9 cellular contexts compared by ENCODE assay signal in genomic region chr20:46994341-46994740, GRCh38.
DNase-seq lines count a peak whose midpoint lies in the region; ATAC-seq lines count a peak whose summit lies in the region.
"Had no signal": no experiment of that assay in that cellular context is flagged by ENCODE, and none has a peak within 500 bp of the region (broad histone marks: within the 10 kb centered on the region; RNA-seq: fewer than 3 reads in every experiment).

No MANE protein-coding gene starts in this region.

- CTCF ChIA-PET in activated CD4-positive, alpha-beta T cell treated with anti-CD3 and anti-CD28 coated beads, Interleukin-2, amount 10 ng/mL, durations not matched to agents 7 days and 5 days (lab: Charles Lee): interaction anchor here (0.5 to 0.6 kb wide), 2 partner anchors 735 to 1237 kb away, joined by 3 to 6 read pairs; no protein-coding TSS in a partner anchor

- H3K9me3 Mint-ChIP-seq in activated CD4-positive, alpha-beta T cell treated with anti-CD3 and anti-CD28 coated beads, Interleukin-2, amount 10 ng/mL, durations not matched to agents 7 days and 5 days: peaks cover 8% of the 10 kb centered on the region
- H3K9me3 Mint-ChIP-seq: dendritic cell treated with granulocyte-macrophage colony-stimulating factor and Interleukin-4, amounts not matched to agents 40 ng/mL and 50 ng/mL, for 4 days had no signal

- H3K27me3 Mint-ChIP-seq in activated CD4-positive, alpha-beta T cell treated with anti-CD3 and anti-CD28 coated beads, Interleukin-2, amount 10 ng/mL, durations not matched to agents 7 days and 5 days: peaks cover 22% of the 10 kb centered on the region

- peaks cover 3% of the 10 kb centered on the region for H3K36me3 Mint-ChIP-seq in activated CD4-positive, alpha-beta T cell treated with anti-CD3 and anti-CD28 coated beads, Interleukin-2, amount 10 ng/mL, durations not matched to agents 7 days and 5 days (ENCODE audit: low read depth)

- peak; percentile 84 for DNase-seq in activated CD4-positive, alpha-beta T cell treated with anti-CD3 and anti-CD28 coated beads, Interleukin-2, amount 10 ng/mL, durations not matched to agents 7 days and 5 days
- DNase-seq in stimulated activated CD4-positive, alpha-beta T cell treated with anti-CD3 and anti-CD28 coated beads, Interleukin-12 subunit alpha, Interleukin-12 subunit beta, amount 100 ng/mL, for 48 hours (ENCODE audit: low read depth in 2 of 3, low spot score in 1 of 3): peak; percentile 49 to 63 (median 56)
- DNase-seq in NCI-H1105 (lab: John Stamatoyannopoulos, UW) (no peak), Kasumi-1 (lab: John Stamatoyannopoulos, UW) (no peak), head of caudate nucleus (no peak), DMS79 treated with DMSO at 0.1 percent for 48 hours (lab: John Stamatoyannopoulos, UW) (no peak)

- peak overlapping the region; percentile 94 for H3K27ac Mint-ChIP-seq in activated CD4-positive, alpha-beta T cell treated with anti-CD3 and anti-CD28 coated beads, Interleukin-2, amount 10 ng/mL, durations not matched to agents 7 days and 5 days
- H3K27ac Mint-ChIP-seq: dendritic cell treated with granulocyte-macrophage colony-stimulating factor and Interleukin-4, amounts not matched to agents 40 ng/mL and 50 ng/mL, for 4 days had no signal

- peak overlapping the region; percentile 73 for H3K4me3 Mint-ChIP-seq in activated CD4-positive, alpha-beta T cell treated with anti-CD3 and anti-CD28 coated beads, Interleukin-2, amount 10 ng/mL, durations not matched to agents 7 days and 5 days
- H3K4me3 Mint-ChIP-seq: dendritic cell treated with granulocyte-macrophage colony-stimulating factor and Interleukin-4, amounts not matched to agents 40 ng/mL and 50 ng/mL, for 4 days had no signal

- POLR2A ChIA-PET in activated CD4-positive, alpha-beta T cell treated with anti-CD3 and anti-CD28 coated beads, Interleukin-2, amount 10 ng/mL, durations not matched to agents 7 days and 5 days (lab: Charles Lee): no interaction called here

- ATAC-seq in GM18519 (IDR thresholded peaks at IDR 0.05; ENCODE audit: low FRiP score, unreplicated experiment) (peak; percentile 76), HG02678 (IDR thresholded peaks at IDR 0.05; ENCODE audit: unreplicated experiment) (peak; percentile 95)

- peaks cover 70% of the 10 kb centered on the region for H3K4me1 Mint-ChIP-seq in activated CD4-positive, alpha-beta T cell treated with anti-CD3 and anti-CD28 coated beads, Interleukin-2, amount 10 ng/mL, durations not matched to agents 7 days and 5 days

- intact Hi-C loops in head of caudate nucleus (cut with DNase I): no loop called here

Comparison
In these comparisons a context has a peak if more than half of its experiments do, and no peak if none do; other contexts are left out.
1. DNase-seq: peak in activated CD4-positive, alpha-beta T cell treated with anti-CD3 and anti-CD28 coated beads, Interleukin-2, amount 10 ng/mL, durations not matched to agents 7 days and 5 days (single experiment) and stimulated activated CD4-positive, alpha-beta T cell treated with anti-CD3 and anti-CD28 coated beads, Interleukin-12 subunit alpha, Interleukin-12 subunit beta, amount 100 ng/mL, for 48 hours (3 of 3); none in NCI-H1105 (single experiment), Kasumi-1 (0 of 2), head of caudate nucleus (0 of 42) and DMS79 treated with DMSO at 0.1 percent for 48 hours (single experiment).